In the genomic region with DNA sequence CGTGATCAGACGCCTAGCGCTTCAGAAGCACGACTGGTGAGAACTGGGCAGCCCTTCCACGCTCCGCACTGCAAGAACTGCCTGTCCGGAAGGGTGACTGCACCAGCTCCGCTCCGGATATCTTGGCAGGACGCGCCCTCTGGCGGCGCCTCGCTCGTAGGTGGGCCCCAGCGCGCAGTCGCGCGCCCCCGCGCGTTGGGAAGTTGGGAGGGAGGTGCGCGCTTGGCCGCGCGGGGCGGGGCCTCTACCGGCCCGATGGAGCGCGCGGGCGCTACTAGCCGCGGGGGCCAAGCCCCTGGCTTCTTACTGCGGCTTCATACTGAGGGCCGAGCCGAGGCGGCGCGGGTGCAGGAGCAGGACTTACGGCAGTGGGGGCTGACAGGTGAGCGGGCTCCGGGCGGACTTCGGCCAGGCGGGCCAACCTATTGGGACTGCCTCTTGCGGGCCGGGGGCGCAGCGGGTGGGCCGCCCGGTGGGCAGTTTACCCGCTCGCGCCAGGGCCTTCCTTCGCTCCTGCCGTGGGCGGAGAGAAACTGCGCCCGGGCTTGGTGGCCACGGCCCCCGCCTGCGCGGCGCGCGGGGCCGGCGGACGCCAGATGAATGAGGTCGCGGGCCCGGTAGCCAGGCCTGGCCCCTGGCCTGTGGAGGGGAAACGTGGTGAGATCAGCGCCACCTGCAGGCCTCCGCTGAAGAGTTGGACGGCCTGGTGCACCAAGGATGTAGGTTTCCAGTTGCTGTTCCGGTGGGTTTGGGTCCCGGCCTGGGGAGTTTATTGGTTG, we compare ENCODE assay signal across 8 cellular contexts. TPM values are rescaled to one million over a fixed set of nuclear protein-coding genes. Genes with fewer than 3 reads are reported as not detected.
A peak's percentile ranks its signal among the peaks of the same experiment; 100 is the strongest.
DNase-seq lines count a peak whose midpoint lies in the region; ATAC-seq and TF ChIP-seq lines count a peak whose summit lies in the region.

A gene (plus strand): TSS at position 236 of the 779 bp plus-strand sequence. CDS start 20 bp downstream, at position 256.

- DNase-seq in NCI-H1417 treated with DMSO at 0.1 percent for 48 hours (lab: John Stamatoyannopoulos, UW) = peak; percentile 72
- DNase-seq in SW480 (ENCODE audit: low spot score) = peak; percentile 94
- DNase-seq in adipocyte (ENCODE audit: low read depth) = peak; percentile 99
- peak; percentile 94 to 99 (median 97) for DNase-seq in heart left ventricle
- DNase-seq in posterior cingulate gyrus = peak; percentile 92 to 99 (median 93)
- peak; percentile 98 to 99 for DNase-seq in upper lobe of left lung

- H3K27ac ChIP-seq in heart left ventricle (peak within 1 kb of the TSS; percentile 71 to 98 (median 92)), upper lobe of left lung (peak within 1 kb of the TSS; percentile 85 to 89 (median 87))

- H3K9me3 ChIP-seq in adipocyte (ENCODE audit: control insufficient read depth, low read length) (no peaks in the 10 kb centered on the region), heart left ventricle (no peaks in the 10 kb centered on the region), upper lobe of left lung (no peaks in the 10 kb centered on the region)

- H3K36me3 ChIP-seq in adipocyte (ENCODE audit: control insufficient read depth, insufficient read depth, low read length, severe bottlenecking) (no peaks in the 10 kb centered on the region), heart left ventricle (no peaks in the 10 kb centered on the region), upper lobe of left lung (no peaks in the 10 kb centered on the region)

- H3K4me1 ChIP-seq in adipocyte (ENCODE audit: control insufficient read depth, insufficient read depth, low read length) (peaks cover 35% of the 10 kb centered on the region), heart left ventricle (peaks cover 3 to 43% (median 15%) of the 10 kb centered on the region in 12 donors), upper lobe of left lung (peaks cover 18 to 39% (median 21%) of the 10 kb centered on the region in 4 donors)

- TF ChIP-seq POLR2A in heart left ventricle (IDR thresholded peaks at IDR 0.05) = peak in 1 of 2 donors; percentile 57
- TF ChIP-seq POLR2A in upper lobe of left lung (IDR thresholded peaks at IDR 0.05) = peak in 2 of 4 donors; percentile 11 to 65

- peak within 1 kb of the TSS; percentile 91 for H3K9ac ChIP-seq in adipocyte (ENCODE audit: low read length)

- intact Hi-C loops in heart left ventricle (cut with DNase I) (loop anchor here (1.0 to 2.0 kb wide), 2 partner anchors 70 kb away; a partner anchor contains a TSS), posterior cingulate gyrus (cut with DNase I) (loop anchor here (1.0 kb wide), 1 partner anchor 70 kb away; a partner anchor contains a TSS)

- ATAC-seq in HG02798 (IDR thresholded peaks at IDR 0.05; ENCODE audit: poor library complexity, unreplicated experiment) = peak; percentile 92
- ATAC-seq in heart left ventricle = peak; percentile 93 to 99 (median 97)
- ATAC-seq in upper lobe of left lung (ENCODE audit: low FRiP score in 2 of 2) = peak; percentile 98 to 99

- no peak for TF ChIP-seq EP300 in upper lobe of left lung (IDR thresholded peaks at IDR 0.05)

- H3K4me3 ChIP-seq in GM12875 (ENCODE audit: low read depth, low read length) = peak within 1 kb of the TSS; percentile 92
- H3K4me3 ChIP-seq in adipocyte (ENCODE audit: low read length) = peak within 1 kb of the TSS; percentile 88
- peak within 1 kb of the TSS; percentile 68 to 100 (median 92) for H3K4me3 ChIP-seq in heart left ventricle
- peak within 1 kb of the TSS; percentile 62 to 98 (median 65) for H3K4me3 ChIP-seq in upper lobe of left lung

- 0% methylated on average over 16 to 82 of the region's 82 CpGs for WGBS in heart left ventricle, 4 donors
- WGBS in upper lobe of left lung, 2 donors = 0 to 1% methylated on average over 28 to 55 of the region's 82 CpGs

- H3K27me3 ChIP-seq in adipocyte (replicated peaks; ENCODE audit: control insufficient read depth, insufficient read depth, low read length) (no peaks in the 10 kb centered on the region), heart left ventricle (no peaks in the 10 kb centered on the region), upper lobe of left lung (no peaks in the 10 kb centered on the region)

- TF ChIP-seq CTCF in GM12875 (IDR thresholded peaks at IDR 0.05; ENCODE audit: borderline replicate concordance, insufficient read depth, low read depth, low read length) (peak; percentile 89), heart left ventricle (IDR thresholded peaks at IDR 0.05) (peak; percentile 70 to 94 (median 82)), upper lobe of left lung (IDR thresholded peaks at IDR 0.05) (peak; percentile 67 to 99 (median 97))

RNA-seq across cellular contexts. Expression of the gene that starts here (rescaled TPM):
- total RNA-seq in heart left ventricle (10 to 100 TPM in 3 of 9 donors, 1 to 10 TPM in 6; 6.0 to 17.7 (median 8.2) TPM), upper lobe of left lung (10 to 100 TPM; 24.8 to 48.6 (median 34.6) TPM)
- 1 to 10 TPM; 5.8 to 6.9 TPM for polyA plus RNA-seq in heart left ventricle

Comparison
In these comparisons a context has a peak if more than half of its experiments do, and no peak if none do; other contexts are left out.
1. Peak in every context shown above with its lines: DNase-seq, ATAC-seq, H3K4me3 ChIP-seq and H3K27ac ChIP-seq.